ENCODE assay signal across 8 cellular contexts in the genomic region with DNA sequence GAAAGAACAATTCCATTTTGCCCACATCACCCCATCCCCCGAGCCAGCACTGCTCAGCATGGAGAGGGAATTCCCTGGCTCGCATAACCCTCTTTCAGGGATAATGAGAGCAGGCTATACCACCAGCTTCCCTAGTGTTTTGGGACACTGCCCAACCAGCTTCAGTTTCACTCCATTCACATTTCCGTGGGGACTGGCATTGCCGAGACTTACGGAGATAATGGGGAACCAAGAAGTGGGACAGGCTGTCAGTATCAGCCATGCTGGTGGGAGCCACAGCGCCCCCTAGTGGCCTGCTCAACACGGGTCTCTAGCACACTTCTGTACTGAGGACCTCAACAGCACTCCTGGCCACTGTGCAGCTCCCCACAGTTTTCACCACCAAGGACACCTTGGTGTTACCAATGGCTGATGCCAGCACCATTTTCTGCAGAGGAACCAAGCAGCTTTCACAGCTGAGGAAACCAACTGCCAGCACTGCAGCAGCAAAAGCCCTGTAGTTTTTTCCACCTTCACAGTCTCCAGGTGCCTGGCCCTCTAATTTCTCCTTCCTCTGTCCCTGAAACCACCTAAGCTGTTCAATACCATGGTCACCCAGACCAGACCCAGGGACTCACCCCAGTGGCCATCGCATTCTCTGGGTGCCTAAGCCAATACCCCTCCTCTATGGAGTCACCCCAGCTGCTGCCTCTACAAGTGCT. TPM values are rescaled to one million over a fixed set of nuclear protein-coding genes. Genes with fewer than 3 reads are reported as not detected.
DNase-seq lines count a peak whose midpoint lies in the region; ATAC-seq, FAIRE-seq and TF ChIP-seq lines count a peak whose summit lies in the region.

No MANE protein-coding gene starts in this region.

- no peaks in the 10 kb centered on the region for H3K9me3 Mint-ChIP-seq in activated naive CD4-positive, alpha-beta T cell treated with anti-CD3 and anti-CD28 coated beads, Interleukin-2, amount 10 ng/mL, durations not matched to agents 7 days and 5 days
- H3K9me3 Mint-ChIP-seq in progenitor cell of endocrine pancreas (ENCODE audit: low read depth), result no peaks in the 10 kb centered on the region
- peaks cover 6% of the 10 kb centered on the region for H3K9me3 Mint-ChIP-seq in type B pancreatic cell

- H3K79me2 ChIP-seq in KMS-11 (ENCODE audit: insufficient read depth, low read depth), result no peaks in the 10 kb centered on the region

- ATAC-seq in SK-N-SH treated with all-trans-retinoic acid at 6 μM for 48 hours (peak; percentile 100), Right ventricle myocardium superior (ENCODE audit: poor library complexity) (peak; percentile 89)

- no peak overlapping the region for H3K27ac ChIP-seq in KMS-11

- peak overlapping the region; percentile 43; the same call in 1 of the 2 replicates for H3K4me2 ChIP-seq in KMS-11

- intact Hi-C loops in Right ventricle myocardium superior (cut with DNase I), result no loop called here

- H3K4me1 ChIP-seq in KMS-11 (ENCODE audit: low read depth, poor library complexity, severe bottlenecking), result no peaks in the 10 kb centered on the region

- no peak overlapping the region for H3K27ac Mint-ChIP-seq in activated naive CD4-positive, alpha-beta T cell treated with anti-CD3 and anti-CD28 coated beads, Interleukin-2, amount 10 ng/mL, durations not matched to agents 7 days and 5 days
- H3K27ac Mint-ChIP-seq in progenitor cell of endocrine pancreas, result peak overlapping the region; percentile 69
- no peak overlapping the region for H3K27ac Mint-ChIP-seq in type B pancreatic cell

- peak; percentile 70 for DNase-seq in GM12891 (ENCODE audit: insufficient read length, low spot score)
- DNase-seq in activated naive CD4-positive, alpha-beta T cell treated with anti-CD3 and anti-CD28 coated beads, Interleukin-2, amount 10 ng/mL, durations not matched to agents 7 days and 5 days, result peak; percentile 89
- peak; percentile 89 for DNase-seq in Right ventricle myocardium superior
- DNase-seq in progenitor cell of endocrine pancreas (ENCODE audit: low spot score, unreplicated experiment), result peak; percentile 58
- peak; percentile 78 for DNase-seq in type B pancreatic cell (ENCODE audit: extremely low spot score, unreplicated experiment)
- DNase-seq in dedifferentiated amniotic fluid mesenchymal stem cell (ENCODE audit: extremely low spot score), result no peak

- peak overlapping the region; percentile 90 for H2AFZ ChIP-seq in KMS-11 (ENCODE audit: low read depth)

- TF ChIP-seq POLR2A in GM12891 (IDR thresholded peaks at IDR 0.05; ENCODE audit: low read depth, low read length), result no peak

- H3K36me3 Mint-ChIP-seq in activated naive CD4-positive, alpha-beta T cell treated with anti-CD3 and anti-CD28 coated beads, Interleukin-2, amount 10 ng/mL, durations not matched to agents 7 days and 5 days, result no peaks in the 10 kb centered on the region
- H3K36me3 Mint-ChIP-seq in progenitor cell of endocrine pancreas (ENCODE audit: insufficient read depth) (peaks cover 4% of the 10 kb centered on the region), type B pancreatic cell (no peaks in the 10 kb centered on the region)

- TF ChIP-seq CTCF in KMS-11 (conservative IDR thresholded peaks at IDR 0.05; ENCODE audit: low read depth, low read length) (peak; percentile 98), progenitor cell of endocrine pancreas (IDR thresholded peaks at IDR 0.05; ENCODE audit: unreplicated experiment) (peak; percentile 88), type B pancreatic cell (conservative IDR thresholded peaks at IDR 0.05) (peak; percentile 92)

- peak; percentile 98 for FAIRE-seq in GM12891 (lab: Jason Lieb, UNC)

- no peaks in the 10 kb centered on the region for H4K20me1 ChIP-seq in KMS-11 (ENCODE audit: insufficient read depth)

- H3K9ac ChIP-seq in KMS-11, result no peak overlapping the region

- no peaks in the 10 kb centered on the region for H3K4me1 Mint-ChIP-seq in activated naive CD4-positive, alpha-beta T cell treated with anti-CD3 and anti-CD28 coated beads, Interleukin-2, amount 10 ng/mL, durations not matched to agents 7 days and 5 days
- H3K4me1 Mint-ChIP-seq in progenitor cell of endocrine pancreas (ENCODE audit: low read depth) (no peaks in the 10 kb centered on the region), type B pancreatic cell (ENCODE audit: unreplicated experiment) (no peaks in the 10 kb centered on the region)

- no peaks in the 10 kb centered on the region; the same call in 1 of the 2 replicates for H3K27me3 ChIP-seq in KMS-11 (ENCODE audit: insufficient read depth, low read depth)

- H3K4me3 Mint-ChIP-seq in activated naive CD4-positive, alpha-beta T cell treated with anti-CD3 and anti-CD28 coated beads, Interleukin-2, amount 10 ng/mL, durations not matched to agents 7 days and 5 days, result no peak overlapping the region
- H3K4me3 Mint-ChIP-seq in progenitor cell of endocrine pancreas (ENCODE audit: low read depth), result no peak overlapping the region
- no peak overlapping the region for H3K4me3 Mint-ChIP-seq in type B pancreatic cell

- CTCF ChIA-PET in activated naive CD4-positive, alpha-beta T cell treated with anti-CD3 and anti-CD28 coated beads, Interleukin-2, amount 10 ng/mL, durations not matched to agents 7 days and 5 days (lab: Charles Lee), result interaction anchor here (0.9 to 2.5 kb wide), 22 partner anchors 9 to 169 kb away, joined by 3 to 13 read pairs (median 4); no protein-coding TSS in a partner anchor

- H3K36me3 ChIP-seq in KMS-11 (ENCODE audit: insufficient read depth), result no peaks in the 10 kb centered on the region

- H3K4me3 ChIP-seq in KMS-11 (IDR thresholded peaks at IDR 0.05; ENCODE audit: insufficient read depth, low read depth, low read length), result no peak overlapping the region

- peaks cover 26% of the 10 kb centered on the region for H3K27me3 Mint-ChIP-seq in activated naive CD4-positive, alpha-beta T cell treated with anti-CD3 and anti-CD28 coated beads, Interleukin-2, amount 10 ng/mL, durations not matched to agents 7 days and 5 days
- H3K27me3 Mint-ChIP-seq in progenitor cell of endocrine pancreas (no peaks in the 10 kb centered on the region), type B pancreatic cell (no peaks in the 10 kb centered on the region)

TF ChIP-seq in GM12891, 5 proteins besides CTCF, POLR2A, EP300 and RAD21:
- no peak for TF ChIP-seq TAF1 (IDR thresholded peaks at IDR 0.05; ENCODE audit: low read depth, low read length)
- peak; percentile 41; the same call in 1 of the 2 replicates for TF ChIP-seq SPI1 (IDR thresholded peaks at IDR 0.05; ENCODE audit: low read depth, low read length)
TF ChIP-seq in GM12891: peak in this region for 1.

TF ChIP-seq in SK-N-SH treated with all-trans-retinoic acid at 6 μM for 48 hours, 23 proteins besides CTCF, POLR2A, EP300 and RAD21:
- no peak for TF ChIP-seq RARB (CRISPR knock-in tag; IDR thresholded peaks at IDR 0.05)
- no peak for TF ChIP-seq ZFP30 (CRISPR knock-in tag; IDR thresholded peaks at IDR 0.05)
- TF ChIP-seq, protein P1, sequence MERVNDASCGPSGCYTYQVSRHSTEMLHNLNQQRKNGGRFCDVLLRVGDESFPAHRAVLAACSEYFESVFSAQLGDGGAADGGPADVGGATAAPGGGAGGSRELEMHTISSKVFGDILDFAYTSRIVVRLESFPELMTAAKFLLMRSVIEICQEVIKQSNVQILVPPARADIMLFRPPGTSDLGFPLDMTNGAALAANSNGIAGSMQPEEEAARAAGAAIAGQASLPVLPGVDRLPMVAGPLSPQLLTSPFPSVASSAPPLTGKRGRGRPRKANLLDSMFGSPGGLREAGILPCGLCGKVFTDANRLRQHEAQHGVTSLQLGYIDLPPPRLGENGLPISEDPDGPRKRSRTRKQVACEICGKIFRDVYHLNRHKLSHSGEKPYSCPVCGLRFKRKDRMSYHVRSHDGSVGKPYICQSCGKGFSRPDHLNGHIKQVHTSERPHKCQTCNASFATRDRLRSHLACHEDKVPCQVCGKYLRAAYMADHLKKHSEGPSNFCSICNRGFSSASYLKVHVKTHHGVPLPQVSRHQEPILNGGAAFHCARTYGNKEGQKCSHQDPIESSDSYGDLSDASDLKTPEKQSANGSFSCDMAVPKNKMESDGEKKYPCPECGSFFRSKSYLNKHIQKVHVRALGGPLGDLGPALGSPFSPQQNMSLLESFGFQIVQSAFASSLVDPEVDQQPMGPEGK (CRISPR knock-in tag; IDR thresholded peaks at IDR 0.05; ENCODE audit: borderline replicate concordance), result no peak
TF ChIP-seq in SK-N-SH treated with all-trans-retinoic acid at 6 μM for 48 hours: peak in this region for 0.

RNA-seq across cellular contexts. Expression of a gene that starts 23.7 kb away (rescaled TPM):
- polyA plus RNA-seq in GM12891 (2012; ENCODE audit: low read depth, missing spikeins), result 0.51 TPM
- total RNA-seq in Right ventricle myocardium superior (1.5 TPM), progenitor cell of endocrine pancreas (10.5 and 11.8 TPM in 2 replicates), type B pancreatic cell (ENCODE audit: low replicate concordance) (0.31 and 3.5 TPM in 2 replicates)

RNA-seq across cellular contexts. Expression of a gene that starts 33.9 kb away (rescaled TPM):
- polyA plus RNA-seq in GM12891 (2012; ENCODE audit: low read depth, missing spikeins), result 294 TPM
- total RNA-seq in Right ventricle myocardium superior, result 4.0 TPM
- not detected in 2 replicates for total RNA-seq in progenitor cell of endocrine pancreas
- not detected in 2 replicates for total RNA-seq in type B pancreatic cell (ENCODE audit: low replicate concordance)
